1 cellular context compared by ENCODE assay signal in the genomic region with DNA sequence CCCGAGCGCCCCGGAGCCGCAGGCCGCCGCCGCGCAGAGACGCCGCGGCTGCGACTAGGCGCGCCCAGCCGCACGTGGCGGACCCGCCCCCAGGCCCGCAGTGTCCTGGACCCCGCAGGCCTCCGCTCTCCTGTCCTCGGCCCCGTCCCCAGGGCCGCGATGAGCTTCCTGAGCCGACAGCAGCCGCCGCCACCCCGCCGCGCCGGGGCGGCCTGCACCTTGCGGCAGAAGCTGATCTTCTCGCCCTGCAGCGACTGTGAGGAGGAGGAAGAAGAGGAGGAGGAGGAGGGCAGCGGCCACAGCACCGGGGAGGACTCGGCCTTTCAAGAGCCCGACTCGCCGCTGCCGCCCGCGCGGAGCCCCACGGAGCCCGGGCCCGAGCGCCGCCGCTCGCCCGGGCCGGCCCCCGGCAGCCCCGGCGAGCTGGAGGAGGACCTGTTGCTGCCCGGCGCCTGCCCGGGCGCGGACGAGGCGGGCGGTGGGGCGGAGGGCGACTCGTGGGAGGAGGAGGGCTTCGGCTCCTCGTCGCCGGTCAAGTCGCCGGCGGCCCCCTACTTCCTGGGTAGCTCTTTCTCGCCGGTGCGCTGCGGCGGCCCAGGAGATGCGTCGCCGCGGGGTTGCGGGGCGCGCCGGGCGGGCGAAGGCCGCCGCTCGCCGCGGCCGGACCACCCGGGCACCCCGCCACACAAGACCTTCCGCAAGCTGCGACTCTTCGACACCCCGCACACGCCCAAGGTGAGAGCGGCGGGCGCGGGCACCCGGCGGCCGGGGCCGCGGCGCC.
TF ChIP-seq lines count a peak whose summit lies in the region.

No MANE protein-coding gene starts in this region.

TF ChIP-seq in WTC11, 78 proteins besides CTCF, POLR2A, EP300 and RAD21 (continued from another document):
- TF ChIP-seq GRHL2 (CRISPR knock-in tag; IDR thresholded peaks at IDR 0.05; ENCODE audit: insufficient replicate concordance, severe bottlenecking) = no peak
- TF ChIP-seq ESRRA (CRISPR knock-in tag; IDR thresholded peaks at IDR 0.05; ENCODE audit: borderline replicate concordance) = no peak
- TF ChIP-seq ZNF396 (CRISPR knock-in tag; IDR thresholded peaks at IDR 0.05; ENCODE audit: borderline replicate concordance) = no peak
- TF ChIP-seq TEAD4 (CRISPR knock-in tag; IDR thresholded peaks at IDR 0.05) = no peak
- TF ChIP-seq SP1 (CRISPR knock-in tag; conservative IDR thresholded peaks at IDR 0.05) = no peak
- 0 out of 2 replicates have a peak, but pooled peaks have one; percentile 2 for TF ChIP-seq TEAD1 (CRISPR knock-in tag; IDR thresholded peaks at IDR 0.05)
- peak; percentile 47 for TF ChIP-seq JUN (CRISPR knock-in tag; IDR thresholded peaks at IDR 0.05)
- TF ChIP-seq ZNF232 (CRISPR knock-in tag; IDR thresholded peaks at IDR 0.05) = 0 out of 2 replicates have a peak, but pooled peaks have one; percentile 1
- TF ChIP-seq, protein P1, sequence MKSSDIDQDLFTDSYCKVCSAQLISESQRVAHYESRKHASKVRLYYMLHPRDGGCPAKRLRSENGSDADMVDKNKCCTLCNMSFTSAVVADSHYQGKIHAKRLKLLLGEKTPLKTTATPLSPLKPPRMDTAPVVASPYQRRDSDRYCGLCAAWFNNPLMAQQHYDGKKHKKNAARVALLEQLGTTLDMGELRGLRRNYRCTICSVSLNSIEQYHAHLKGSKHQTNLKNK (CRISPR knock-in tag; IDR thresholded peaks at IDR 0.05) = no peak
- no peak; the same call in 1 of the 2 replicates for TF ChIP-seq ZNF138 (CRISPR knock-in tag; conservative IDR thresholded peaks at IDR 0.05)
- peak; percentile 80 for TF ChIP-seq FOXP1 (CRISPR knock-in tag; IDR thresholded peaks at IDR 0.05; ENCODE audit: borderline replicate concordance)
- TF ChIP-seq, protein P2, sequence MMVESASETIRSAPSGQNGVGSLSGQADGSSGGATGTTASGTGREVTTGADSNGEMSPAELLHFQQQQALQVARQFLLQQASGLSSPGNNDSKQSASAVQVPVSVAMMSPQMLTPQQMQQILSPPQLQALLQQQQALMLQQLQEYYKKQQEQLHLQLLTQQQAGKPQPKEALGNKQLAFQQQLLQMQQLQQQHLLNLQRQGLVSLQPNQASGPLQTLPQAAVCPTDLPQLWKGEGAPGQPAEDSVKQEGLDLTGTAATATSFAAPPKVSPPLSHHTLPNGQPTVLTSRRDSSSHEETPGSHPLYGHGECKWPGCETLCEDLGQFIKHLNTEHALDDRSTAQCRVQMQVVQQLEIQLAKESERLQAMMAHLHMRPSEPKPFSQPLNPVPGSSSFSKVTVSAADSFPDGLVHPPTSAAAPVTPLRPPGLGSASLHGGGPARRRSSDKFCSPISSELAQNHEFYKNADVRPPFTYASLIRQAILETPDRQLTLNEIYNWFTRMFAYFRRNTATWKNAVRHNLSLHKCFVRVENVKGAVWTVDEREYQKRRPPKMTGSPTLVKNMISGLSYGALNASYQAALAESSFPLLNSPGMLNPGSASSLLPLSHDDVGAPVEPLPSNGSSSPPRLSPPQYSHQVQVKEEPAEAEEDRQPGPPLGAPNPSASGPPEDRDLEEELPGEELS (CRISPR knock-in tag; IDR thresholded peaks at IDR 0.05) = peak; percentile 48; the same call in 1 of the 2 replicates
- no peak for TF ChIP-seq EMX1 (CRISPR knock-in tag; IDR thresholded peaks at IDR 0.05)
- TF ChIP-seq FOXK1 (CRISPR knock-in tag; IDR thresholded peaks at IDR 0.05) = no peak
